8 cellular contexts compared by ENCODE assay signal in the genomic region with DNA sequence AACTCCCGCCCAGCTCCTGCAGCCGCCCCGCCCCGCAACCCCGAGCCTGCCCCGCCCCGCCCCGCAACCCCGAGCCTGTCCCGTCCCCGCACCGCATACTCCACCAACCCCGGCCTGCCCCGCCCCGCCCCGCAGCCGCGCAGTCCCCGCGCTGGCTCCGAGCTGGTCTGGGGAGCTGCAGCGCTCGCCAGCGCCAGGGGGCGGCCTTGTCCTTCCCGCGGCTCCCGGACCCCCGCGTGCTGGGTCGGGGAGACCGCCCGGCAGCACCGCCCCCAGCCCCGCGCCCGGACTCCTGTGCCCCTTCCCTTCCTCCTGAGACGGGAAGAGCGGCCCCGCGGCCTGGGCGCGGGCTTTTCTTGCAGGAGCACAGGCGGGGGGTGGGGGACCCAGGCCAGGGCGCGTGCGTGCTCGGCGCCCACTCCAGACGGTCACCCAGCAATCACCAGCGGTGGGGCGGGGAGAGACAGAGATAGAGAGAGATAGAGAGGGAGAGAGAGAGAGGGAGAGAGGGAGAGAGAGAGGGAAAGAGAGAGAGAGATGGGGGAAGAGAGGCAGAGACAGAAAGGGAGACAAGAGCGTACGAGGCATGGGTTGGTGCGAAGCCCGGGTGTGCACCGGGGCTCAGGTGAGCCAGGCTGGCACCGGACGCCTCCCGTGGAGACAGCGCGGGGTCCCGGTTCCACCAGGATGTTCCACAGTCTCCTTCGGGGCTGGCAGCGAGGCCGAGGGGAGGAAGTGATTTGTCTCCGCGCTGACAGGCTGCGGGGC.
DNase-seq lines count a peak whose midpoint lies in the region; ATAC-seq and TF ChIP-seq lines count a peak whose summit lies in the region.

No MANE protein-coding gene starts in this region.

- peak; percentile 51 for TF ChIP-seq CTCF in astrocyte of the spinal cord (IDR thresholded peaks at IDR 0.05; ENCODE audit: low read depth, low read length)

- no peaks in the 10 kb centered on the region for H3K36me3 ChIP-seq in subcutaneous abdominal adipose tissue (ENCODE audit: control insufficient read depth in 5 of 5, insufficient read depth in 5 of 5, low read length in 5 of 5)

- H3K9me3 ChIP-seq in subcutaneous abdominal adipose tissue (ENCODE audit: control insufficient read depth in 5 of 5, low read length in 5 of 5): no peaks in the 10 kb centered on the region

- ATAC-seq in GM21576 (IDR thresholded peaks at IDR 0.05; ENCODE audit: unreplicated experiment) (no peak), GM19023 (IDR thresholded peaks at IDR 0.05; ENCODE audit: unreplicated experiment) (no peak)

- no peak overlapping the region for H3K27ac ChIP-seq in subcutaneous abdominal adipose tissue (ENCODE audit: low read depth, low read length)

- H3K9ac ChIP-seq in subcutaneous abdominal adipose tissue (ENCODE audit: low read length in 5 of 5): no peak overlapping the region

- H3K27me3 ChIP-seq in subcutaneous abdominal adipose tissue (ENCODE audit: control insufficient read depth in 5 of 5, insufficient read depth in 4 of 5, low read length in 5 of 5): peaks cover 58 to 70% (median 62%) of the 10 kb centered on the region in 5 donors

- peaks cover 0 to 21% (median 11%) of the 10 kb centered on the region in 5 donors for H3K4me1 ChIP-seq in subcutaneous abdominal adipose tissue (ENCODE audit: control insufficient read depth in 5 of 5, insufficient read depth in 5 of 5, low read length in 5 of 5)

- H3K4me3 ChIP-seq in astrocyte of the spinal cord (ENCODE audit: low read depth, low read length) (no peak overlapping the region), subcutaneous abdominal adipose tissue (ENCODE audit: low read depth in 1 of 5, low read length in 5 of 5) (peak overlapping the region in 3 of 5 donors; percentile 2 to 47 (median 11))

- peak; percentile 78 for DNase-seq in DMS53 (lab: John Stamatoyannopoulos, UW)
- DNase-seq in KBM-7: peak; percentile 49
- DNase-seq in astrocyte of the spinal cord (ENCODE audit: low read depth, low spot score): no peak
- DNase-seq in iris pigment epithelial cell (ENCODE audit: low read depth): peak; percentile 34
- DNase-seq in NCI-H2107 treated with DMSO at 0.1 percent for 48 hours (lab: John Stamatoyannopoulos, UW; ENCODE audit: unreplicated experiment): no peak

- in situ Hi-C loops in KBM-7 (cut with MboI; ENCODE audit: low pct_unique_long_range_greater_than_20kb, low sequenced_read_pairs) (no loop called here), astrocyte of the spinal cord (cut with HindIII; ENCODE audit: low sequenced_read_pairs) (no loop called here)

Comparison
In these comparisons a context has a peak if more than half of its experiments do, and no peak if none do; other contexts are left out.
1. DNase-seq: peak in DMS53 (single experiment), KBM-7 (single experiment) and iris pigment epithelial cell (single experiment); none in astrocyte of the spinal cord (single experiment) and NCI-H2107 treated with DMSO at 0.1 percent for 48 hours (single experiment).